ENCODE assay signal across 1 cellular context in genomic region chr2:7427293-7428060, GRCh38.
TF ChIP-seq lines count a peak whose summit lies in the region.

No MANE protein-coding gene starts in this region.

TF ChIP-seq in GM23338, 12 proteins besides CTCF, POLR2A, EP300 and RAD21 (continued from another document):
- TF ChIP-seq, protein P1, sequence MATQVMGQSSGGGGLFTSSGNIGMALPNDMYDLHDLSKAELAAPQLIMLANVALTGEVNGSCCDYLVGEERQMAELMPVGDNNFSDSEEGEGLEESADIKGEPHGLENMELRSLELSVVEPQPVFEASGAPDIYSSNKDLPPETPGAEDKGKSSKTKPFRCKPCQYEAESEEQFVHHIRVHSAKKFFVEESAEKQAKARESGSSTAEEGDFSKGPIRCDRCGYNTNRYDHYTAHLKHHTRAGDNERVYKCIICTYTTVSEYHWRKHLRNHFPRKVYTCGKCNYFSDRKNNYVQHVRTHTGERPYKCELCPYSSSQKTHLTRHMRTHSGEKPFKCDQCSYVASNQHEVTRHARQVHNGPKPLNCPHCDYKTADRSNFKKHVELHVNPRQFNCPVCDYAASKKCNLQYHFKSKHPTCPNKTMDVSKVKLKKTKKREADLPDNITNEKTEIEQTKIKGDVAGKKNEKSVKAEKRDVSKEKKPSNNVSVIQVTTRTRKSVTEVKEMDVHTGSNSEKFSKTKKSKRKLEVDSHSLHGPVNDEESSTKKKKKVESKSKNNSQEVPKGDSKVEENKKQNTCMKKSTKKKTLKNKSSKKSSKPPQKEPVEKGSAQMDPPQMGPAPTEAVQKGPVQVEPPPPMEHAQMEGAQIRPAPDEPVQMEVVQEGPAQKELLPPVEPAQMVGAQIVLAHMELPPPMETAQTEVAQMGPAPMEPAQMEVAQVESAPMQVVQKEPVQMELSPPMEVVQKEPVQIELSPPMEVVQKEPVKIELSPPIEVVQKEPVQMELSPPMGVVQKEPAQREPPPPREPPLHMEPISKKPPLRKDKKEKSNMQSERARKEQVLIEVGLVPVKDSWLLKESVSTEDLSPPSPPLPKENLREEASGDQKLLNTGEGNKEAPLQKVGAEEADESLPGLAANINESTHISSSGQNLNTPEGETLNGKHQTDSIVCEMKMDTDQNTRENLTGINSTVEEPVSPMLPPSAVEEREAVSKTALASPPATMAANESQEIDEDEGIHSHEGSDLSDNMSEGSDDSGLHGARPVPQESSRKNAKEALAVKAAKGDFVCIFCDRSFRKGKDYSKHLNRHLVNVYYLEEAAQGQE (IDR thresholded peaks at IDR 0.05; ENCODE audit: unreplicated experiment), result no peak
- no peak for TF ChIP-seq NANOG (IDR thresholded peaks at IDR 0.05; ENCODE audit: borderline replicate concordance)
TF ChIP-seq in GM23338: peak in this region for 0.
